Comparison of ENCODE assay signal across 2 cellular contexts in the genomic region with DNA sequence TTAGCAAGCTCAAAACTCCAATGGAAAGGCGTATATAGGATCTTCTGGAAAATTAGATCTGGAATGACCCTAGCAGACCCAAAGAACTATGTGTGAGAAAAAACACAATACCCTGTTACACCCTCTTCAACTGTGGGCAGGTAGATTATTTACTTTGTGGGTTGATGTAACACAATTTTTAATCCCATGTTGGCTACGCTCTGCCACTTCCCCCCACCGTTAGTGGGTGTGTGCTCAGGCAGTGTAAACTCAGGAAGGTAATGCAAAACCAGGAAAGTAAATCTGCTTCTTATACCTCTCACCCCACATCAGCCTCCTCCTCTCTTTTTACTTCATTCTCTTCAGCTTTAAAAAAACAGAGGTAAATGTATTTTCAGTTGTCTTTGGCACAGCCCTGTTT. TPM values are rescaled to one million over a fixed set of nuclear protein-coding genes. Genes with fewer than 3 reads are reported as not detected.
"Had no signal": no experiment of that assay in that cellular context is flagged by ENCODE, and none has a peak within 500 bp of the region (broad histone marks: within the 10 kb centered on the region; RNA-seq: fewer than 3 reads in every experiment).

No MANE protein-coding gene starts in this region.

RNA-seq across cellular contexts. Expression of gene NUDT4B, which starts 23.7 kb away (rescaled TPM):
- total RNA-seq: ureter, vagina had no signal
